ENCODE assay signal across 1 cellular context in the genomic region with DNA sequence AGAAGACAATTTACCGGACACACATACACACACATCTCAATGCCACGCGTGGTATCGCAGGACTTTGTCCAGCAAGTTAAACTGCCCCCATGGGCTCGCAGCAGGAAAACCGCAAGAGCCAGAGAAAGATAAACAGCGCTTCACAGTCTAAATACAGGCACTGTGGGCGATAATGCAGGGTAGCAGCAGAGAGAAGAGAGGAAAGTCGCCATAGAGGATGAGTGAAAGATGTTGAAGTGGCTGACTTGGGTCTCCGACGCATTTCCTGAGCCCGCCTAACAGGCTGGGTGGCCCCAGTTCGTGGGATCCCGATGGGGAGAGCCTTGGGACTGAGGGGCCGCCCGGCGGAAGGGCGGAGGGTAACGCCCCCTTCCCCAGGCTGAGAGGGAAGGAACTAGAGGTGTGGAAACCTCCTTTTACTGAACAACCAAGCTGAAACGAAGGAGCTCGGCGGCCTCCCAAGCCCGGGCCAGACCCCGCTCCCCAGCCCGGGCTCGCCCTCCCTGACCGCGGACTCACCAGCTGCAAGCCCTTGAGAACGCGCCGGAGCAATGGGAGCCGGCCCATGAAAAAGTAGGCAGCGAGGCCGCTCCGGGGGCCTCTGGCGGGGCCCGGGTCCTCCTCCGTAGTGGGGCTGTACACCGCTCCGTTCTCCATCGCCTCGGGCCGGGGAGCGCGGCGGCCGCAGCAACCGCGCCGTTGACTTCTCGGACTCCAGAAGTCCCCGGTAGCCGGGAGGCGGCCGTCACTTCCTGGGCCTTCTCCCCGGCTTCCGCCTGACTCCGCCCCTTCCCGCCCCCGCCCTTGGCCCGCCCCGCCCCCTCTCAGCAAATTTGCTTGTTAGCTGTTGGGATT.
TF ChIP-seq lines count a peak whose summit lies in the region.

A gene with protein sequence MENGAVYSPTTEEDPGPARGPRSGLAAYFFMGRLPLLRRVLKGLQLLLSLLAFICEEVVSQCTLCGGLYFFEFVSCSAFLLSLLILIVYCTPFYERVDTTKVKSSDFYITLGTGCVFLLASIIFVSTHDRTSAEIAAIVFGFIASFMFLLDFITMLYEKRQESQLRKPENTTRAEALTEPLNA (minus strand): TSS at position 764 of the 855 bp plus-strand sequence. CDS start 107 bp downstream, at position 657.

TF ChIP-seq in K562, 482 proteins besides CTCF, POLR2A, EP300 and RAD21 (continued from another document and continues in another):
- TF ChIP-seq, protein P1, sequence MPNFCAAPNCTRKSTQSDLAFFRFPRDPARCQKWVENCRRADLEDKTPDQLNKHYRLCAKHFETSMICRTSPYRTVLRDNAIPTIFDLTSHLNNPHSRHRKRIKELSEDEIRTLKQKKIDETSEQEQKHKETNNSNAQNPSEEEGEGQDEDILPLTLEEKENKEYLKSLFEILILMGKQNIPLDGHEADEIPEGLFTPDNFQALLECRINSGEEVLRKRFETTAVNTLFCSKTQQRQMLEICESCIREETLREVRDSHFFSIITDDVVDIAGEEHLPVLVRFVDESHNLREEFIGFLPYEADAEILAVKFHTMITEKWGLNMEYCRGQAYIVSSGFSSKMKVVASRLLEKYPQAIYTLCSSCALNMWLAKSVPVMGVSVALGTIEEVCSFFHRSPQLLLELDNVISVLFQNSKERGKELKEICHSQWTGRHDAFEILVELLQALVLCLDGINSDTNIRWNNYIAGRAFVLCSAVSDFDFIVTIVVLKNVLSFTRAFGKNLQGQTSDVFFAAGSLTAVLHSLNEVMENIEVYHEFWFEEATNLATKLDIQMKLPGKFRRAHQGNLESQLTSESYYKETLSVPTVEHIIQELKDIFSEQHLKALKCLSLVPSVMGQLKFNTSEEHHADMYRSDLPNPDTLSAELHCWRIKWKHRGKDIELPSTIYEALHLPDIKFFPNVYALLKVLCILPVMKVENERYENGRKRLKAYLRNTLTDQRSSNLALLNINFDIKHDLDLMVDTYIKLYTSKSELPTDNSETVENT (CRISPR knock-in tag; IDR thresholded peaks at IDR 0.05) = no peak
- TF ChIP-seq ESRRA (IDR thresholded peaks at IDR 0.05; ENCODE audit: borderline replicate concordance, low read depth) (peak; percentile 93; the same call in 1 of the 2 replicates), BCL6 (CRISPR knock-in tag; IDR thresholded peaks at IDR 0.05) (no peak), DACH1 (IDR thresholded peaks at IDR 0.05; ENCODE audit: partially characterized antibody) (no peak), SIN3A (IDR thresholded peaks at IDR 0.05; ENCODE audit: borderline replicate concordance in 2 of 2, control insufficient read depth in 1 of 2, low read depth in 2 of 2, low read length in 2 of 2) (peak; percentile 59 to 74; a peak in 2 of 4 replicates), SRF (CRISPR knock-in tag; IDR thresholded peaks at IDR 0.05) (peak in 1 of 2 experiments; percentile 49; a peak in 2 of 4 replicates), HNRNPL (IDR thresholded peaks at IDR 0.05; ENCODE audit: low read depth, low read length) (no peak), FOXM1 (IDR thresholded peaks at IDR 0.05; ENCODE audit: low read depth) (0 out of 2 replicates have a peak, but pooled peaks have one; percentile 57), FOXM1 (CRISPR knock-in tag; IDR thresholded peaks at IDR 0.05; ENCODE audit: low read depth) (no peak), JUN (IDR thresholded peaks at IDR 0.05; ENCODE audit: borderline replicate concordance, low read depth, low read length) (no peak), JUN (CRISPR knock-in tag; IDR thresholded peaks at IDR 0.05; ENCODE audit: borderline replicate concordance) (no peak), BRCA1 (IDR thresholded peaks at IDR 0.05) (no peak), BRCA1 (CRISPR knock-in tag; IDR thresholded peaks at IDR 0.05) (no peak), ETV1 (tag; conservative IDR thresholded peaks at IDR 0.05; ENCODE audit: low read depth) (peak; percentile 39; the same call in 1 of the 2 replicates), EP400 (IDR thresholded peaks at IDR 0.05) (peak; percentile 62), TCF7L2 (IDR thresholded peaks at IDR 0.05; ENCODE audit: low read depth, low read length) (no peak), MAFF (IDR thresholded peaks at IDR 0.05; ENCODE audit: low read length) (no peak), ZNF3 (CRISPR knock-in tag; IDR thresholded peaks at IDR 0.05) (no peak), HNRNPK (IDR thresholded peaks at IDR 0.05; ENCODE audit: low read depth, low read length, poor library complexity, severe bottlenecking) (no peak), TEAD2 (tag; IDR thresholded peaks at IDR 0.05) (no peak), ATF1 (CRISPR knock-in tag; IDR thresholded peaks at IDR 0.05) (no peak), ATF1 (tag; IDR thresholded peaks at IDR 0.05) (peak; percentile 57), NONO (IDR thresholded peaks at IDR 0.05; ENCODE audit: low read depth in 2 of 2, low read length in 1 of 2) (peak in 1 of 2 experiments; percentile 40; a peak in 1 of 4 replicates), HDAC1 (IDR thresholded peaks at IDR 0.05) (peak in 1 of 2 experiments; percentile 92; a peak in 3 of 4 replicates), ZKSCAN8 (CRISPR knock-in tag; IDR thresholded peaks at IDR 0.05) (no peak), SNIP1 (IDR thresholded peaks at IDR 0.05; ENCODE audit: low read depth) (peak; percentile 47; the same call in 1 of the 2 replicates), ATF7 (IDR thresholded peaks at IDR 0.05) (peak; percentile 51), SLC30A9 (CRISPR knock-in tag; IDR thresholded peaks at IDR 0.05) (no peak), RFX5 (IDR thresholded peaks at IDR 0.05; ENCODE audit: low read depth, low read length) (no peak), LCOR (CRISPR knock-in tag; IDR thresholded peaks at IDR 0.05) (peak; percentile 19; the same call in 1 of the 2 replicates), EZH2 (IDR thresholded peaks at IDR 0.05; ENCODE audit: borderline replicate concordance, low read depth, low read length) (no peak), ZZZ3 (IDR thresholded peaks at IDR 0.05) (no peak), FOXK1 (CRISPR knock-in tag; IDR thresholded peaks at IDR 0.05; ENCODE audit: borderline replicate concordance) (no peak), NCOA2 (IDR thresholded peaks at IDR 0.05; ENCODE audit: partially characterized antibody in 2 of 2) (no peak), HNRNPUL1 (IDR thresholded peaks at IDR 0.05; ENCODE audit: low read length) (no peak), ZNF717 (CRISPR knock-in tag; IDR thresholded peaks at IDR 0.05) (no peak), STAT5A (IDR thresholded peaks at IDR 0.05; ENCODE audit: borderline replicate concordance, low read length) (peak; percentile 63), CCAR2 (IDR thresholded peaks at IDR 0.05; ENCODE audit: low read depth, low read length) (no peak)
- TF ChIP-seq, protein P2, sequence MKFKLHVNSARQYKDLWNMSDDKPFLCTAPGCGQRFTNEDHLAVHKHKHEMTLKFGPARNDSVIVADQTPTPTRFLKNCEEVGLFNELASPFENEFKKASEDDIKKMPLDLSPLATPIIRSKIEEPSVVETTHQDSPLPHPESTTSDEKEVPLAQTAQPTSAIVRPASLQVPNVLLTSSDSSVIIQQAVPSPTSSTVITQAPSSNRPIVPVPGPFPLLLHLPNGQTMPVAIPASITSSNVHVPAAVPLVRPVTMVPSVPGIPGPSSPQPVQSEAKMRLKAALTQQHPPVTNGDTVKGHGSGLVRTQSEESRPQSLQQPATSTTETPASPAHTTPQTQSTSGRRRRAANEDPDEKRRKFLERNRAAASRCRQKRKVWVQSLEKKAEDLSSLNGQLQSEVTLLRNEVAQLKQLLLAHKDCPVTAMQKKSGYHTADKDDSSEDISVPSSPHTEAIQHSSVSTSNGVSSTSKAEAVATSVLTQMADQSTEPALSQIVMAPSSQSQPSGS (CRISPR knock-in tag; IDR thresholded peaks at IDR 0.05) = no peak
- TF ChIP-seq, protein P3, sequence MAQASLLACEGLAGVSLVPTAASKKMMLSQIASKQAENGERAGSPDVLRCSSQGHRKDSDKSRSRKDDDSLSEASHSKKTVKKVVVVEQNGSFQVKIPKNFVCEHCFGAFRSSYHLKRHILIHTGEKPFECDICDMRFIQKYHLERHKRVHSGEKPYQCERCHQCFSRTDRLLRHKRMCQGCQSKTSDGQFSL (CRISPR knock-in tag; IDR thresholded peaks at IDR 0.05) = no peak
- TF ChIP-seq, protein P3 (tag; IDR thresholded peaks at IDR 0.05) = no peak
- TF ChIP-seq, protein P4, sequence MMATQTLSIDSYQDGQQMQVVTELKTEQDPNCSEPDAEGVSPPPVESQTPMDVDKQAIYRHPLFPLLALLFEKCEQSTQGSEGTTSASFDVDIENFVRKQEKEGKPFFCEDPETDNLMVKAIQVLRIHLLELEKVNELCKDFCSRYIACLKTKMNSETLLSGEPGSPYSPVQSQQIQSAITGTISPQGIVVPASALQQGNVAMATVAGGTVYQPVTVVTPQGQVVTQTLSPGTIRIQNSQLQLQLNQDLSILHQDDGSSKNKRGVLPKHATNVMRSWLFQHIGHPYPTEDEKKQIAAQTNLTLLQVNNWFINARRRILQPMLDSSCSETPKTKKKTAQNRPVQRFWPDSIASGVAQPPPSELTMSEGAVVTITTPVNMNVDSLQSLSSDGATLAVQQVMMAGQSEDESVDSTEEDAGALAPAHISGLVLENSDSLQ (IDR thresholded peaks at IDR 0.05) = no peak
- TF ChIP-seq, protein P5, sequence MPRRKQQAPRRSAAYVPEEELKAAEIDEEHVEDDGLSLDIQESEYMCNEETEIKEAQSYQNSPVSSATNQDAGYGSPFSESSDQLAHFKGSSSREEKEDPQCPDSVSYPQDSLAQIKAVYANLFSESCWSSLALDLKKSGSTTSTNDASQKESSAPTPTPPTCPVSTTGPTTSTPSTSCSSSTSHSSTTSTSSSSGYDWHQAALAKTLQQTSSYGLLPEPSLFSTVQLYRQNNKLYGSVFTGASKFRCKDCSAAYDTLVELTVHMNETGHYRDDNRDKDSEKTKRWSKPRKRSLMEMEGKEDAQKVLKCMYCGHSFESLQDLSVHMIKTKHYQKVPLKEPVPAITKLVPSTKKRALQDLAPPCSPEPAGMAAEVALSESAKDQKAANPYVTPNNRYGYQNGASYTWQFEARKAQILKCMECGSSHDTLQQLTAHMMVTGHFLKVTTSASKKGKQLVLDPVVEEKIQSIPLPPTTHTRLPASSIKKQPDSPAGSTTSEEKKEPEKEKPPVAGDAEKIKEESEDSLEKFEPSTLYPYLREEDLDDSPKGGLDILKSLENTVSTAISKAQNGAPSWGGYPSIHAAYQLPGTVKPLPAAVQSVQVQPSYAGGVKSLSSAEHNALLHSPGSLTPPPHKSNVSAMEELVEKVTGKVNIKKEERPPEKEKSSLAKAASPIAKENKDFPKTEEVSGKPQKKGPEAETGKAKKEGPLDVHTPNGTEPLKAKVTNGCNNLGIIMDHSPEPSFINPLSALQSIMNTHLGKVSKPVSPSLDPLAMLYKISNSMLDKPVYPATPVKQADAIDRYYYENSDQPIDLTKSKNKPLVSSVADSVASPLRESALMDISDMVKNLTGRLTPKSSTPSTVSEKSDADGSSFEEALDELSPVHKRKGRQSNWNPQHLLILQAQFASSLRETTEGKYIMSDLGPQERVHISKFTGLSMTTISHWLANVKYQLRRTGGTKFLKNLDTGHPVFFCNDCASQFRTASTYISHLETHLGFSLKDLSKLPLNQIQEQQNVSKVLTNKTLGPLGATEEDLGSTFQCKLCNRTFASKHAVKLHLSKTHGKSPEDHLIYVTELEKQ (CRISPR knock-in tag; IDR thresholded peaks at IDR 0.05) = no peak
- TF ChIP-seq, protein P6, sequence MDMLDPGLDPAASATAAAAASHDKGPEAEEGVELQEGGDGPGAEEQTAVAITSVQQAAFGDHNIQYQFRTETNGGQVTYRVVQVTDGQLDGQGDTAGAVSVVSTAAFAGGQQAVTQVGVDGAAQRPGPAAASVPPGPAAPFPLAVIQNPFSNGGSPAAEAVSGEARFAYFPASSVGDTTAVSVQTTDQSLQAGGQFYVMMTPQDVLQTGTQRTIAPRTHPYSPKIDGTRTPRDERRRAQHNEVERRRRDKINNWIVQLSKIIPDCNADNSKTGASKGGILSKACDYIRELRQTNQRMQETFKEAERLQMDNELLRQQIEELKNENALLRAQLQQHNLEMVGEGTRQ (CRISPR knock-in tag; IDR thresholded peaks at IDR 0.05) = no peak
- TF ChIP-seq, protein P7, sequence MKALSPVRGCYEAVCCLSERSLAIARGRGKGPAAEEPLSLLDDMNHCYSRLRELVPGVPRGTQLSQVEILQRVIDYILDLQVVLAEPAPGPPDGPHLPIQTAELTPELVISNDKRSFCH (CRISPR knock-in tag; IDR thresholded peaks at IDR 0.05) = no peak
- TF ChIP-seq, protein P7 (tag; IDR thresholded peaks at IDR 0.05) = 0 out of 2 replicates have a peak, but pooled peaks have one; percentile 73
- TF ChIP-seq, protein P8, sequence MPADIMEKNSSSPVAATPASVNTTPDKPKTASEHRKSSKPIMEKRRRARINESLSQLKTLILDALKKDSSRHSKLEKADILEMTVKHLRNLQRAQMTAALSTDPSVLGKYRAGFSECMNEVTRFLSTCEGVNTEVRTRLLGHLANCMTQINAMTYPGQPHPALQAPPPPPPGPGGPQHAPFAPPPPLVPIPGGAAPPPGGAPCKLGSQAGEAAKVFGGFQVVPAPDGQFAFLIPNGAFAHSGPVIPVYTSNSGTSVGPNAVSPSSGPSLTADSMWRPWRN (IDR thresholded peaks at IDR 0.05; ENCODE audit: low read depth) = 0 out of 2 replicates have a peak, but pooled peaks have one; percentile 41
- TF ChIP-seq, protein P9, sequence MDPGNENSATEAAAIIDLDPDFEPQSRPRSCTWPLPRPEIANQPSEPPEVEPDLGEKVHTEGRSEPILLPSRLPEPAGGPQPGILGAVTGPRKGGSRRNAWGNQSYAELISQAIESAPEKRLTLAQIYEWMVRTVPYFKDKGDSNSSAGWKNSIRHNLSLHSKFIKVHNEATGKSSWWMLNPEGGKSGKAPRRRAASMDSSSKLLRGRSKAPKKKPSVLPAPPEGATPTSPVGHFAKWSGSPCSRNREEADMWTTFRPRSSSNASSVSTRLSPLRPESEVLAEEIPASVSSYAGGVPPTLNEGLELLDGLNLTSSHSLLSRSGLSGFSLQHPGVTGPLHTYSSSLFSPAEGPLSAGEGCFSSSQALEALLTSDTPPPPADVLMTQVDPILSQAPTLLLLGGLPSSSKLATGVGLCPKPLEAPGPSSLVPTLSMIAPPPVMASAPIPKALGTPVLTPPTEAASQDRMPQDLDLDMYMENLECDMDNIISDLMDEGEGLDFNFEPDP (CRISPR knock-in tag; IDR thresholded peaks at IDR 0.05) = no peak
- TF ChIP-seq, protein P10, sequence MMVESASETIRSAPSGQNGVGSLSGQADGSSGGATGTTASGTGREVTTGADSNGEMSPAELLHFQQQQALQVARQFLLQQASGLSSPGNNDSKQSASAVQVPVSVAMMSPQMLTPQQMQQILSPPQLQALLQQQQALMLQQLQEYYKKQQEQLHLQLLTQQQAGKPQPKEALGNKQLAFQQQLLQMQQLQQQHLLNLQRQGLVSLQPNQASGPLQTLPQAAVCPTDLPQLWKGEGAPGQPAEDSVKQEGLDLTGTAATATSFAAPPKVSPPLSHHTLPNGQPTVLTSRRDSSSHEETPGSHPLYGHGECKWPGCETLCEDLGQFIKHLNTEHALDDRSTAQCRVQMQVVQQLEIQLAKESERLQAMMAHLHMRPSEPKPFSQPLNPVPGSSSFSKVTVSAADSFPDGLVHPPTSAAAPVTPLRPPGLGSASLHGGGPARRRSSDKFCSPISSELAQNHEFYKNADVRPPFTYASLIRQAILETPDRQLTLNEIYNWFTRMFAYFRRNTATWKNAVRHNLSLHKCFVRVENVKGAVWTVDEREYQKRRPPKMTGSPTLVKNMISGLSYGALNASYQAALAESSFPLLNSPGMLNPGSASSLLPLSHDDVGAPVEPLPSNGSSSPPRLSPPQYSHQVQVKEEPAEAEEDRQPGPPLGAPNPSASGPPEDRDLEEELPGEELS (CRISPR knock-in tag; IDR thresholded peaks at IDR 0.05; ENCODE audit: borderline replicate concordance) = no peak
